ENCODE assay signal across 1 cellular context in the genomic region with DNA sequence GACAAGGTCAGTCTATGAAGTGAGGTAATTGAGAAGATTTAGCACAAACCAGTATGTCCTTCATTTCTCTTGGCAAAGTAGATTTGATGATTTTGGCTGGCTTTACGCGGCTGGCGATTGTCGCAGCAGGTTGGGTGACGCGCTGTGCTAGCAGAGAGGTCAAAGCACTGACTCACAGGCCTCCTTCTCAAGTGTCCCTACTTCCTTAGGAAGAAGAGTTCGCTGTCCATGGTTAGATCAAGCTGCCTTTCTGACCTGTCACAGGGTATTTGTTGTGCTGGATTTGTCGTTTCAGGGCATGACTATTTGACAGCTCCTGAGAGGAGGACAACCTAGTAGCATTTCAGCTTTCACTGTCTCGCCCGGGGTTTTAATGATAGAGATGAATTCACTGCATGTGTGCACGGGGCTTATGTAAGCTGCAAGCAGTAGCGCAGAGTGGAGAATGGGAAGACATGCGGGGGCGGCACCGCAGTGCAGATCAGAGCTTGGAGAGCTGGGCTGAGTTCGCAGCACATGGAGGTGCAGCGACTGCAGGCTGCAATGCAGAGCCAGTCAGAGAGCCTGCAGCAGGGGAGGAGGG.
A peak's percentile ranks its signal among the peaks of the same experiment; 100 is the strongest.
TF ChIP-seq lines count a peak whose summit lies in the region.

No MANE protein-coding gene starts in this region.

TF ChIP-seq in A549, 52 proteins besides CTCF, POLR2A, EP300 and RAD21:
- TF ChIP-seq, protein P1, sequence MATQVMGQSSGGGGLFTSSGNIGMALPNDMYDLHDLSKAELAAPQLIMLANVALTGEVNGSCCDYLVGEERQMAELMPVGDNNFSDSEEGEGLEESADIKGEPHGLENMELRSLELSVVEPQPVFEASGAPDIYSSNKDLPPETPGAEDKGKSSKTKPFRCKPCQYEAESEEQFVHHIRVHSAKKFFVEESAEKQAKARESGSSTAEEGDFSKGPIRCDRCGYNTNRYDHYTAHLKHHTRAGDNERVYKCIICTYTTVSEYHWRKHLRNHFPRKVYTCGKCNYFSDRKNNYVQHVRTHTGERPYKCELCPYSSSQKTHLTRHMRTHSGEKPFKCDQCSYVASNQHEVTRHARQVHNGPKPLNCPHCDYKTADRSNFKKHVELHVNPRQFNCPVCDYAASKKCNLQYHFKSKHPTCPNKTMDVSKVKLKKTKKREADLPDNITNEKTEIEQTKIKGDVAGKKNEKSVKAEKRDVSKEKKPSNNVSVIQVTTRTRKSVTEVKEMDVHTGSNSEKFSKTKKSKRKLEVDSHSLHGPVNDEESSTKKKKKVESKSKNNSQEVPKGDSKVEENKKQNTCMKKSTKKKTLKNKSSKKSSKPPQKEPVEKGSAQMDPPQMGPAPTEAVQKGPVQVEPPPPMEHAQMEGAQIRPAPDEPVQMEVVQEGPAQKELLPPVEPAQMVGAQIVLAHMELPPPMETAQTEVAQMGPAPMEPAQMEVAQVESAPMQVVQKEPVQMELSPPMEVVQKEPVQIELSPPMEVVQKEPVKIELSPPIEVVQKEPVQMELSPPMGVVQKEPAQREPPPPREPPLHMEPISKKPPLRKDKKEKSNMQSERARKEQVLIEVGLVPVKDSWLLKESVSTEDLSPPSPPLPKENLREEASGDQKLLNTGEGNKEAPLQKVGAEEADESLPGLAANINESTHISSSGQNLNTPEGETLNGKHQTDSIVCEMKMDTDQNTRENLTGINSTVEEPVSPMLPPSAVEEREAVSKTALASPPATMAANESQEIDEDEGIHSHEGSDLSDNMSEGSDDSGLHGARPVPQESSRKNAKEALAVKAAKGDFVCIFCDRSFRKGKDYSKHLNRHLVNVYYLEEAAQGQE (IDR thresholded peaks at IDR 0.05) = peak; percentile 36; the same call in 1 of the 2 replicates
- TF ChIP-seq, protein P2, sequence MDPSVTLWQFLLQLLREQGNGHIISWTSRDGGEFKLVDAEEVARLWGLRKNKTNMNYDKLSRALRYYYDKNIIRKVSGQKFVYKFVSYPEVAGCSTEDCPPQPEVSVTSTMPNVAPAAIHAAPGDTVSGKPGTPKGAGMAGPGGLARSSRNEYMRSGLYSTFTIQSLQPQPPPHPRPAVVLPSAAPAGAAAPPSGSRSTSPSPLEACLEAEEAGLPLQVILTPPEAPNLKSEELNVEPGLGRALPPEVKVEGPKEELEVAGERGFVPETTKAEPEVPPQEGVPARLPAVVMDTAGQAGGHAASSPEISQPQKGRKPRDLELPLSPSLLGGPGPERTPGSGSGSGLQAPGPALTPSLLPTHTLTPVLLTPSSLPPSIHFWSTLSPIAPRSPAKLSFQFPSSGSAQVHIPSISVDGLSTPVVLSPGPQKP (IDR thresholded peaks at IDR 0.05; ENCODE audit: low read depth, low read length) = no peak
- TF ChIP-seq MAZ (IDR thresholded peaks at IDR 0.05; ENCODE audit: borderline replicate concordance, low read depth, low read length) = no peak
- TF ChIP-seq RNF2 (IDR thresholded peaks at IDR 0.05; ENCODE audit: borderline replicate concordance, low read depth) = no peak
